8 cellular contexts compared by ENCODE assay signal in the genomic region with DNA sequence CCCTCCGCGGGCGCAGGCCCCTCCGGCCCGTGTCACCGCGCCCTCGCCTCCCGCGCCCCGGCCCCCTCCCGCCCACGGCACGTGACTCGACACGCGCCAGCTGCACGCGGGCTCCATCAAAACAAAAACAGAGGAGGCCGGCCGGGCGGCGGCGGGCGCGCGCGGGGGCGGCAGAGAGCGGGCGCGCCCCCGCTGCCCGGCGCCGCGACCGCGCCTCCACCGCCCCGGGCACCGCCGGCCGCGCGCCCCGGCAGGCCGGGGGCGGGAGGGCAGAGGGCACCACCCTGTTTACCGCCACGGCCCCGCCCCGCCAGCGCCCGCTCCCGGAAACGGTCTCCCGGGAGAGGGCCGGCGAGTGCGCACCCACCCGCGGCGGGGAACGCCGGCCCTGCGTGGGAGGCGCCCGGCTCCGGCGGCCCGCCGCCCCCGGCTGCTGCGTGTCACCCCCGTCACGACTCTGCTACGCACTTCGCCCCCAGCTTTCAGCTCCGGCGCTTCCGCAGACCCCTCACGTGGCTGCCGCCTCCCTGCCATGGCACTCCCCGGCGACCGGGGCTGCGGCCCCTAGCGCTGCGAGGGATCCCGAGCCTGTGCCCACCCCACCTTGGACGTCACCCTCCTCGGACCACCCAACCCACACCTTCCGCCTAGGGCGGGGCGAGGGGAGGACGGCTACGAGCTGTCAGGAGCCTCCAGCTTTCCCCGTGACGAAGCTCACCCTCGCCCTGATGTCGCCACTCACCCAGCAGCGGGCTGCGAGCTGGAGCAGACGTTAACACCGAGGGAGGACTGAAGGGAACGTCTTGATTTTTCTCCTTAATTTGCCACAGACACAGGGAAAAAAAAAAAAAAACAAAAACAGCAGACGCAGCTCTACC.
DNase-seq lines count a peak whose midpoint lies in the region; ATAC-seq and TF ChIP-seq lines count a peak whose summit lies in the region.

No MANE protein-coding gene starts in this region.

- peaks cover 1% of the 10 kb centered on the region for H3K9me3 Mint-ChIP-seq in activated CD8-positive, alpha-beta T cell treated with anti-CD3 and anti-CD28 coated beads for 36 hours
- no peaks in the 10 kb centered on the region for H3K9me3 Mint-ChIP-seq in memory B cell

- POLR2A ChIA-PET in activated CD8-positive, alpha-beta T cell treated with anti-CD3 and anti-CD28 coated beads for 36 hours (lab: Charles Lee) = interaction anchor here (0.8 to 6.2 kb wide), 18 partner anchors 9 to 225 kb away, joined by 3 to 50 read pairs (median 6); a partner anchor contains a TSS

- peak; percentile 75 for DNase-seq in 8988T
- DNase-seq in NCI-H526 (lab: John Stamatoyannopoulos, UW) = peak; percentile 52 to 89
- peak; percentile 92 for DNase-seq in activated CD8-positive, alpha-beta T cell treated with anti-CD3 and anti-CD28 coated beads for 36 hours
- peak; percentile 84 for DNase-seq in effector CD4-positive, alpha-beta T cell
- peak; percentile 95 for DNase-seq in memory B cell (ENCODE audit: low spot score in 2 of 2)
- DNase-seq in stimulated activated CD8-positive, alpha-beta memory T cell treated with anti-CD3 and anti-CD28 coated beads, Interleukin-12 subunit alpha, Interleukin-12 subunit beta, amount 100 ng/mL, for 24 hours (ENCODE audit: extremely low read depth) = peak; percentile 59

- peak; percentile 40 for ATAC-seq in GM18505 (IDR thresholded peaks at IDR 0.05; ENCODE audit: unreplicated experiment)
- ATAC-seq in HG02981 (IDR thresholded peaks at IDR 0.05; ENCODE audit: unreplicated experiment) = peak; percentile 35
- ATAC-seq in activated CD8-positive, alpha-beta T cell treated with anti-CD3 and anti-CD28 coated beads for 36 hours = peak; percentile 65
- peak; percentile 64 for ATAC-seq in memory B cell (ENCODE audit: low read depth)

- peaks cover 65% of the 10 kb centered on the region for H3K4me1 Mint-ChIP-seq in activated CD8-positive, alpha-beta T cell treated with anti-CD3 and anti-CD28 coated beads for 36 hours (ENCODE audit: low read depth)
- peaks cover 50% of the 10 kb centered on the region for H3K4me1 Mint-ChIP-seq in memory B cell

- H3K27ac Mint-ChIP-seq in activated CD8-positive, alpha-beta T cell treated with anti-CD3 and anti-CD28 coated beads for 36 hours = peak overlapping the region; percentile 100
- peak overlapping the region; percentile 100 for H3K27ac Mint-ChIP-seq in memory B cell

- peak; percentile 59 for TF ChIP-seq POLR2A in GM18505 (IDR thresholded peaks at IDR 0.05; ENCODE audit: borderline replicate concordance, extremely low read depth, insufficient read depth, insufficient read length)

- H3K4me3 Mint-ChIP-seq in activated CD8-positive, alpha-beta T cell treated with anti-CD3 and anti-CD28 coated beads for 36 hours = peak overlapping the region; percentile 97
- peak overlapping the region; percentile 87 for H3K4me3 Mint-ChIP-seq in memory B cell

- TF ChIP-seq CTCF in activated CD8-positive, alpha-beta T cell treated with anti-CD3 and anti-CD28 coated beads for 36 hours (IDR thresholded peaks at IDR 0.05) = no peak

- CTCF ChIA-PET in activated CD8-positive, alpha-beta T cell treated with anti-CD3 and anti-CD28 coated beads for 36 hours (lab: Charles Lee) = interaction anchor here (0.9 to 6.8 kb wide), 4 partner anchors 33 to 197 kb away, joined by 3 to 36 read pairs (median 5); no protein-coding TSS in a partner anchor

- peaks cover 38% of the 10 kb centered on the region for H3K36me3 Mint-ChIP-seq in activated CD8-positive, alpha-beta T cell treated with anti-CD3 and anti-CD28 coated beads for 36 hours (ENCODE audit: low read depth)
- peaks cover 10% of the 10 kb centered on the region for H3K36me3 Mint-ChIP-seq in memory B cell

- H3K27me3 Mint-ChIP-seq in activated CD8-positive, alpha-beta T cell treated with anti-CD3 and anti-CD28 coated beads for 36 hours = no peaks in the 10 kb centered on the region
- H3K27me3 Mint-ChIP-seq in memory B cell = no peaks in the 10 kb centered on the region

- intact Hi-C loops in activated CD8-positive, alpha-beta T cell treated with anti-CD3 and anti-CD28 coated beads for 36 hours (cut with micrococcal nuclease) = loop anchor here (5.0 to 10.0 kb wide), 4 partner anchors 81 to 219 kb away; a partner anchor contains a TSS

Comparison
In these comparisons a context has a peak if more than half of its experiments do, and no peak if none do; other contexts are left out.
1. Peak in every context shown above with its lines: DNase-seq and ATAC-seq.